1 cellular context compared by ENCODE assay signal in the genomic region with DNA sequence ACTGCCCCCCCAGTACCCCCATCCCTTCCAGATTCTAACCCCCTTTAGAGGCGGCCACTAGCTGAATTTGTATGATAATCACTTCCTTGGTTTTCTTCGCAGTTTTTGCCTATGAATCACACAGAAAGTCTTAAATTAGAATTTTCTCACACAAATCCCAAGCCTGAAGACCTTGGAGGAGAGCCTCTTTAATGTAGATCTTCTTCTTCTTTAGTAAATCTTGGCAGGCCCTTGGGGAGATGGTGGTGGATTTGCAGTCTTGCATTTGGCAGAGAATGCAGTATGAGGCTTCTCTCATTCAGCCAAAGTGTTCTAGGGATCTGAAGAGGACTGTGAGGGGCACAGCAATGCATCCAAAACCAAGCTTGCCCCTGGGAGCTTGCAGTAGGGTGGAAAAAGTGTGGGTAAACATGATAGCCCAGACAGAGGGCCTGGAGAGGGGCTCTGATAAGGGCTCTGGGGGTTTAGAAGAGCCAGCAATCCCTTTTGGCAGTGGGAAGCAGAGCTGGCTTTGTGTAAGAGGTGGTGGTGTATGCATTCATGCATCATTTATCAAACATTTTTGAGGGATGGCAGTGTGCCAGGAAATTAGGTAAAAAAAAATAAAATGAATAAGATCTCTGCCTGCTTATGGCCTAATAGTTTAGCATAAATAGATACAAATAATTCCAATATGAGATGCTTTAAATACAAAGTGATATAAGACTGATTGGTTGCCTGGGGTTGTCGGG.
TF ChIP-seq lines count a peak whose summit lies in the region.

No MANE protein-coding gene starts in this region.

TF ChIP-seq in K562, 482 proteins besides CTCF, POLR2A, EP300 and RAD21 (continued from another document):
- 0 out of 2 replicates have a peak, but pooled peaks have one; percentile 19 for TF ChIP-seq ZBTB49 (CRISPR knock-in tag; IDR thresholded peaks at IDR 0.05; ENCODE audit: borderline replicate concordance)
